36 cellular contexts compared by ENCODE assay signal in the genomic region with DNA sequence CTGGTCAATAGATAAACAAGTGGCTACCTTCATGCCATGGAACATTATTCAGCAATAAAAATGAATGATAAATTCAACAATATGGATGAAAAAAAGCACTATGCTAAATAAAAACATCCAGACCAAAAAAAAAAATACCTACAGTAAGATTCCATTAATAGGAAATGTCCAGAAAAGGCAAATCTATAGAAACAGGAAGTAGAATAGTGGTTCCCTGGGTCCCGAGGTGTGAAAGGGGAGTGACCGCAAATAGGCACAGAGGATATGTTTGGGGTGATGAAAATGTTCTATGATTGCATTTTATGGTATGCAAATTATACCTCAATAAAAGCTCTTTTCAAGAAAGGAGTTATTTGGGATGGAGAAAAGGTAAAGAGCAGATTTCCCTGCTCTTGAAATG. TPM values are rescaled to one million over a fixed set of nuclear protein-coding genes. Genes with fewer than 3 reads are reported as not detected.
"Had no signal": no experiment of that assay in that cellular context is flagged by ENCODE, and none has a peak within 500 bp of the region (broad histone marks: within the 10 kb centered on the region; RNA-seq: fewer than 3 reads in every experiment).

No MANE protein-coding gene starts in this region.

- DNase-seq: Karpas-422, Kasumi-1, MG63, MM.1S, NCI-H1048, NCI-H1092, NCI-H1092 treated with DMSO at 0.1 percent for 48 hours, NCI-H1105, NCI-H1105 treated with DMSO at 0.1 percent for 48 hours, NCI-H1417, NCI-H1417 treated with DMSO at 0.1 percent for 48 hours, NCI-H1436, NCI-H1436 treated with DMSO at 0.1 percent for 48 hours, NCI-H146, NCI-H1694, NCI-H1694 treated with DMSO at 0.1 percent for 48 hours, NCI-H187, NCI-H187 treated with DMSO at 0.1 percent for 48 hours, NCI-H1930, NCI-H2029 treated with DMSO at 0.1 percent for 48 hours, NCI-H2081, NCI-H2081 treated with DMSO at 0.1 percent for 48 hours, NCI-H2107, NCI-H2171, NCI-H2171 treated with DMSO at 0.1 percent for 48 hours, NCI-H2227 treated with DMSO at 0.1 percent for 48 hours, NCI-H226, NCI-H345, NCI-H446, NCI-H446 treated with DMSO at 0.1 percent for 48 hours, NCI-H510A, NCI-H510A treated with DMSO at 0.1 percent for 48 hours had no signal

RNA-seq across cellular contexts. Expression of a gene that starts 3.6 kb away (rescaled TPM):
- total RNA-seq: LHCN-M2, M059J, MCF 10A, NCI-H460 had no signal
